23 cellular contexts compared by ENCODE assay signal in genomic region chr5:172335721-172336120, GRCh38.
"Had no signal": no experiment of that assay in that cellular context is flagged by ENCODE, and none has a peak within 500 bp of the region (broad histone marks: within the 10 kb centered on the region; RNA-seq: fewer than 3 reads in every experiment).

No MANE protein-coding gene starts in this region.

- H3K4me3 ChIP-seq: Peyer's patch had no signal

- H3K36me3 ChIP-seq: Peyer's patch had no signal

- H3K9me3 ChIP-seq: Peyer's patch had no signal

- DNase-seq: activated CD4-positive, alpha-beta memory T cell treated with anti-CD3 and anti-CD28 coated beads for 36 hours; activated CD4-positive, alpha-beta T cell treated with anti-CD3 and anti-CD28 coated beads, Interleukin-2, amount 10 ng/mL, durations not matched to agents 7 days and 5 days; activated CD4-positive, CD25-positive, alpha-beta regulatory T cell; activated CD8-positive, alpha-beta memory T cell treated with anti-CD3 and anti-CD28 coated beads for 24 hours; activated gamma-delta T cell; activated naive CD4-positive, alpha-beta T cell treated with anti-CD3 and anti-CD28 coated beads for 36 hours; activated T-cell treated with anti-CD3 and anti-CD28 coated beads, Interleukin-2, amount 50 U/mL, for 4 hours; brain microvascular endothelial cell; caudate nucleus; KG1; MV-4-11; NCI-H1436; NCI-H1694 treated with DMSO at 0.1 percent for 48 hours; NCI-H2029 treated with DMSO at 0.1 percent for 48 hours; NCI-H510A; NCI-H526 treated with DMSO at 0.1 percent for 48 hours; NK-92 treated with Interleukin-12 subunit alpha and Interleukin-12 subunit beta, amount 100 ng/mL, for 24 hours; OCI-M1; Peyer's patch; T-helper 2 cell; T1000 had no signal

- H3K27ac Mint-ChIP-seq: activated CD4-positive, alpha-beta memory T cell treated with anti-CD3 and anti-CD28 coated beads for 36 hours; activated CD4-positive, alpha-beta T cell treated with anti-CD3 and anti-CD28 coated beads, Interleukin-2, amount 10 ng/mL, durations not matched to agents 7 days and 5 days; activated naive CD4-positive, alpha-beta T cell treated with anti-CD3 and anti-CD28 coated beads for 36 hours; activated naive CD8-positive, alpha-beta T cell; activated T-helper 17 cell treated with anti-CD3 and anti-CD28 coated beads, Interleukin-2, amount 50 U/mL, for 72 hours had no signal

- H3K4me1 ChIP-seq: Peyer's patch had no signal

- H3K9me3 Mint-ChIP-seq: activated CD4-positive, alpha-beta memory T cell treated with anti-CD3 and anti-CD28 coated beads for 36 hours; activated CD4-positive, alpha-beta T cell treated with anti-CD3 and anti-CD28 coated beads, Interleukin-2, amount 10 ng/mL, durations not matched to agents 7 days and 5 days; activated naive CD4-positive, alpha-beta T cell treated with anti-CD3 and anti-CD28 coated beads for 36 hours; activated T-cell treated with anti-CD3 and anti-CD28 coated beads, Interleukin-2, amount 50 U/mL, for 4 hours; activated T-helper 17 cell treated with anti-CD3 and anti-CD28 coated beads, Interleukin-2, amount 50 U/mL, for 72 hours had no signal

- H3K27ac ChIP-seq: brain microvascular endothelial cell, Peyer's patch had no signal

- H3K4me3 Mint-ChIP-seq: activated CD4-positive, alpha-beta memory T cell treated with anti-CD3 and anti-CD28 coated beads for 36 hours; activated CD4-positive, alpha-beta T cell treated with anti-CD3 and anti-CD28 coated beads, Interleukin-2, amount 10 ng/mL, durations not matched to agents 7 days and 5 days; activated naive CD4-positive, alpha-beta T cell treated with anti-CD3 and anti-CD28 coated beads for 36 hours; activated naive CD8-positive, alpha-beta T cell; activated T-cell treated with anti-CD3 and anti-CD28 coated beads, Interleukin-2, amount 50 U/mL, for 4 hours; activated T-helper 17 cell treated with anti-CD3 and anti-CD28 coated beads, Interleukin-2, amount 50 U/mL, for 72 hours had no signal

- H3K27me3 ChIP-seq: brain microvascular endothelial cell, Peyer's patch had no signal

- H3K27me3 Mint-ChIP-seq: activated CD4-positive, alpha-beta T cell treated with anti-CD3 and anti-CD28 coated beads, Interleukin-2, amount 10 ng/mL, durations not matched to agents 7 days and 5 days; activated naive CD8-positive, alpha-beta T cell had no signal

- H3K4me1 Mint-ChIP-seq: activated CD4-positive, alpha-beta T cell treated with anti-CD3 and anti-CD28 coated beads, Interleukin-2, amount 10 ng/mL, durations not matched to agents 7 days and 5 days; activated T-helper 17 cell treated with anti-CD3 and anti-CD28 coated beads, Interleukin-2, amount 50 U/mL, for 72 hours had no signal

- H3K36me3 Mint-ChIP-seq: activated CD4-positive, alpha-beta memory T cell treated with anti-CD3 and anti-CD28 coated beads for 36 hours; activated naive CD8-positive, alpha-beta T cell had no signal
